22 cellular contexts compared by ENCODE assay signal in the genomic region with DNA sequence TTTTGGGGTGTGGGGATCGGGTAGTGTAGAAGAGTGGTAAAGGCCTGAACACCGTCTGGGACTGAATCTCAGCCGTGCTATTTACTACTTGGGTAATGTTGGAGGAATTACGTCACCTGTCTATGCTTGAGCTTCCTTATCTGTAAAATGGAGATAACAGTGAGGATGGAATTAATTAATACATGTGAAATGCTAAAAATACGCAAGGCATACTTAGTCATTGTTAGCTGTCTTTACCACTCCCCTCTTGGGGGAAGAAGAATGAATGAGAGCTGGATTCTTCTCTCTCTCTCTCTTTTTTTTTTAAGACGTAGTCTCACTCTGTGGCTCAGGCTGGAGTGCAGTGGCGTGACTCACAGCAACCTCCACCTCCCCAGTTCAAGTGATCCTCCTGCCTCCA. TPM values are rescaled to one million over a fixed set of nuclear protein-coding genes. Genes with fewer than 3 reads are reported as not detected.
DNase-seq lines count a peak whose midpoint lies in the region; ATAC-seq, FAIRE-seq and TF ChIP-seq lines count a peak whose summit lies in the region.
"Had no signal": no experiment of that assay in that cellular context is flagged by ENCODE, and none has a peak within 500 bp of the region (broad histone marks: within the 10 kb centered on the region; RNA-seq: fewer than 3 reads in every experiment).

No MANE protein-coding gene starts in this region.

- TF ChIP-seq EP300 in K562 (IDR thresholded peaks at IDR 0.05; ENCODE audit: low read length) = no peak

- DNase-seq in mammary epithelial cell = peak; percentile 88
- DNase-seq in MCF 10A (ENCODE audit: unreplicated experiment) = no peak
- DNase-seq in K562 (ENCODE audit: extremely low read depth in 1 of 4, low spot score in 3 of 4) = no peak
- DNase-seq in keratinocyte (ENCODE audit: low read depth, low spot score) = peak; percentile 85
- DNase-seq in activated CD4-positive, alpha-beta T cell treated with anti-CD3 and anti-CD28 coated beads, Interleukin-2, amount 50 U/mL, for 1 hour = no peak
- DNase-seq in GM19239 (ENCODE audit: insufficient read length, low spot score) = no peak
- DNase-seq: activated CD4-positive, alpha-beta T cell treated with anti-CD3 and anti-CD28 coated beads for 36 hours; activated CD8-positive, alpha-beta memory T cell treated with anti-CD3 and anti-CD28 coated beads, Interleukin-2, amount 50 U/mL, for 48 hours; activated naive CD4-positive, alpha-beta T cell; CD8-positive, alpha-beta T cell; NCI-H1092 treated with DMSO at 0.1 percent for 48 hours; SIG-M5; stimulated activated CD4-positive, alpha-beta T cell treated with anti-CD3 and anti-CD28 coated beads, Interleukin-1b, Interleukin-23, amount 100 ng/mL, for 48 hours had no signal

- BruUV-seq in mammary epithelial cell (replicated peaks; lab: Mats Ljungman, UMichigan) (no TSS peak), MCF 10A (replicated peaks; lab: Mats Ljungman, UMichigan) (no TSS peak), K562 (replicated peaks; lab: Mats Ljungman, UMichigan) (no TSS peak)

- peaks cover 28% of the 10 kb centered on the region for H3K36me3 Mint-ChIP-seq in MCF 10A (ENCODE audit: insufficient read depth, unreplicated experiment)
- H3K36me3 Mint-ChIP-seq: brain; CD8-positive, alpha-beta T cell; IgD-negative memory B cell had no signal

- CTCF ChIA-PET in mammary epithelial cell (lab: Charles Lee; ENCODE audit: low non-redundant PET) (no interaction called here), MCF 10A (lab: Yijun Ruan, JAX) (interaction anchor here (0.6 to 1.5 kb wide), 6 partner anchors 22 to 211 kb away, joined by 3 to 9 read pairs (median 4); no protein-coding TSS in a partner anchor), K562 (lab: Yijun Ruan, JAX; ENCODE audit: low intra/inter-chr PET ratio) (interaction anchor here (0.7 to 4.7 kb wide), 2 partner anchors 9 to 97 kb away, joined by 4 to 60 read pairs; no protein-coding TSS in a partner anchor)

- H3K27me3 Mint-ChIP-seq in MCF 10A (ENCODE audit: insufficient read depth, unreplicated experiment) = no peaks in the 10 kb centered on the region
- H3K27me3 Mint-ChIP-seq: activated CD4-positive, alpha-beta T cell treated with anti-CD3 and anti-CD28 coated beads for 36 hours; brain; IgD-negative memory B cell had no signal

- dilution Hi-C loops in mammary epithelial cell (cut with HindIII; ENCODE audit: low sequenced_read_pairs) (no loop called here), keratinocyte (cut with MboI; ENCODE audit: extremely low pct_ligation_motif_present, low sequenced_read_pairs) (no loop called here)

- H3K9ac ChIP-seq in mammary epithelial cell (ENCODE audit: insufficient read depth, low read length) (no peak overlapping the region), K562 (ENCODE audit: insufficient read depth in 1 of 2, low read depth in 2 of 2, low read length in 2 of 2) (no peak overlapping the region), keratinocyte (ENCODE audit: control insufficient read depth, extremely low read depth, insufficient read depth, low read length) (peak overlapping the region; percentile 64)

- no peak for TF ChIP-seq POLR2A in K562 (conservative IDR thresholded peaks at IDR 0.05)

- no peak overlapping the region for H3K27ac Mint-ChIP-seq in MCF 10A (ENCODE audit: low read depth, unreplicated experiment)
- H3K27ac Mint-ChIP-seq: CD8-positive, alpha-beta T cell; GM23338 had no signal

- no peak overlapping the region for H3K4me2 ChIP-seq in mammary epithelial cell (ENCODE audit: insufficient read depth, low read depth, low read length)
- H3K4me2 ChIP-seq in K562 (ENCODE audit: insufficient read depth, low read length) = no peak overlapping the region
- peak overlapping the region; percentile 45 for H3K4me2 ChIP-seq in keratinocyte (ENCODE audit: control insufficient read depth, extremely low read depth, insufficient read depth, low read depth, low read length)
- H3K4me2 ChIP-seq: GM23338 had no signal

- H3K4me3 ChIP-seq in mammary epithelial cell (replicated peaks in 1 of 3; ENCODE audit: insufficient read depth in 1 of 3, low read depth in 2 of 3, low read length in 3 of 3) (no peak overlapping the region), K562 (no peak overlapping the region), keratinocyte (ENCODE audit: control insufficient read depth in 2 of 3, extremely low read depth in 1 of 3, insufficient read depth in 2 of 3, low read depth in 1 of 3, low read length in 3 of 3) (no peak overlapping the region)
- H3K4me3 ChIP-seq: gastroesophageal sphincter, GM23338, suprapubic skin had no signal

- WGBS in mammary epithelial cell (ENCODE audit: low coverage, missing lambda C conversion rate) = 69% methylated on average over 7 of the region's 7 CpGs
- 16% methylated on average over 7 of the region's 7 CpGs for WGBS in K562 (ENCODE audit: insufficient coverage, low coverage, missing lambda C conversion rate)

- POLR2A ChIA-PET in MCF 10A (lab: Yijun Ruan, JAX) (interaction anchor here (0.7 to 1.1 kb wide), 2 partner anchors 35 to 212 kb away, joined by 3 to 6 read pairs; no protein-coding TSS in a partner anchor), K562 (lab: Yijun Ruan, JAX) (interaction anchor here (1.0 kb wide), 1 partner anchor 9 kb away, joined by 3 read pairs; no protein-coding TSS in a partner anchor)

- FAIRE-seq in K562 (lab: Jason Lieb, UNC) = no peak
- peak; percentile 62 for FAIRE-seq in keratinocyte (lab: Jason Lieb, UNC)
- no peak for FAIRE-seq in GM19239 (lab: Jason Lieb, UNC)

- H3K4me1 ChIP-seq in mammary epithelial cell (ENCODE audit: insufficient read depth, low read length) (peaks cover 39% of the 10 kb centered on the region), K562 (replicated peaks in 1 of 2; ENCODE audit: control insufficient read depth in 2 of 2, insufficient read depth in 2 of 2, low read length in 2 of 2) (no peaks in the 10 kb centered on the region; a peak in 1 of 5 replicates), keratinocyte (ENCODE audit: control insufficient read depth, extremely low read depth, insufficient read depth, low read length) (peaks cover 50% of the 10 kb centered on the region)

- H4K20me1 ChIP-seq in mammary epithelial cell (ENCODE audit: insufficient read depth, low read length) (no peaks in the 10 kb centered on the region), K562 (replicated peaks; ENCODE audit: control insufficient read depth, insufficient read depth, low read length) (peaks cover 3% of the 10 kb centered on the region; the same call in 1 of the 2 replicates), keratinocyte (ENCODE audit: control insufficient read depth, extremely low read depth, insufficient read depth, low read length) (peaks cover 2% of the 10 kb centered on the region)

- H3K9me3 ChIP-seq in mammary epithelial cell (replicated peaks; ENCODE audit: insufficient read depth, low read length) (no peaks in the 10 kb centered on the region), K562 (replicated peaks; ENCODE audit: control insufficient read depth, insufficient read depth, low read depth, low read length) (no peaks in the 10 kb centered on the region), keratinocyte (ENCODE audit: control insufficient read depth, low read depth, low read length) (no peaks in the 10 kb centered on the region)
- H3K9me3 ChIP-seq: gastroesophageal sphincter, suprapubic skin had no signal

- H3K9me3 Mint-ChIP-seq in MCF 10A (ENCODE audit: unreplicated experiment) = no peaks in the 10 kb centered on the region
- H3K9me3 Mint-ChIP-seq: CD8-positive, alpha-beta T cell; GM23338; IgD-negative memory B cell; nephron had no signal

- no peak for TF ChIP-seq CTCF in mammary epithelial cell (conservative IDR thresholded peaks at IDR 0.05 in 1 of 2, IDR thresholded peaks at IDR 0.05 in 1 of 2; ENCODE audit: extremely low read depth in 1 of 2, insufficient read depth in 1 of 2, low read depth in 1 of 2, low read length in 2 of 2)
- no peak for TF ChIP-seq CTCF in MCF 10A (IDR thresholded peaks at IDR 0.05; ENCODE audit: unreplicated experiment)
- TF ChIP-seq CTCF in K562 (IDR thresholded peaks at IDR 0.05 in 2 of 3, conservative IDR thresholded peaks at IDR 0.05 in 1 of 3; ENCODE audit: insufficient read depth in 2 of 3, low read depth in 1 of 3, low read length in 3 of 3) = no peak
- no peak for TF ChIP-seq CTCF in keratinocyte (optimal IDR thresholded peaks at IDR 0.05 in 1 of 3, IDR thresholded peaks at IDR 0.05 in 1 of 3, conservative IDR thresholded peaks at IDR 0.05 in 1 of 3; ENCODE audit: extremely low read depth in 1 of 3, insufficient read depth in 2 of 3, low read length in 3 of 3)

- ATAC-seq in K562 (no peak), HG03342 (IDR thresholded peaks at IDR 0.05; ENCODE audit: unreplicated experiment) (no peak), HG03095 (IDR thresholded peaks at IDR 0.05; ENCODE audit: unreplicated experiment) (no peak)
- ATAC-seq: activated CD4-positive, alpha-beta T cell treated with anti-CD3 and anti-CD28 coated beads for 36 hours; CD8-positive, alpha-beta T cell; gastroesophageal sphincter; GM23338 had no signal

- peaks cover 21% of the 10 kb centered on the region for H3K4me1 Mint-ChIP-seq in MCF 10A (ENCODE audit: insufficient read depth, unreplicated experiment)
- H3K4me1 Mint-ChIP-seq: IgD-negative memory B cell had no signal

- intact Hi-C loops in mammary epithelial cell (cut with micrococcal nuclease) = no loop called here
- intact Hi-C loops in MCF 10A (cut with micrococcal nuclease) = loop anchor here (5.0 kb wide), 1 partner anchor 60 kb away; no protein-coding TSS in a partner anchor
- intact Hi-C loops in K562 (cut with micrococcal nuclease) = loop anchor here (10.0 kb wide), 1 partner anchor 207 kb away; no protein-coding TSS in a partner anchor

- H3K27ac ChIP-seq in mammary epithelial cell (ENCODE audit: insufficient read depth, low read depth, low read length) (peak overlapping the region; percentile 43), K562 (ENCODE audit: extremely low read depth, low read depth, low read length) (no peak overlapping the region), keratinocyte (ENCODE audit: control insufficient read depth, insufficient read depth, low read length) (peak overlapping the region; percentile 85)
- H3K27ac ChIP-seq: 22Rv1, gastroesophageal sphincter, suprapubic skin had no signal

- no peak overlapping the region for H3K4me3 Mint-ChIP-seq in MCF 10A (ENCODE audit: unreplicated experiment)
- H3K4me3 Mint-ChIP-seq: activated CD4-positive, alpha-beta T cell treated with anti-CD3 and anti-CD28 coated beads for 36 hours; brain; CD8-positive, alpha-beta T cell; GM23338; IgD-negative memory B cell had no signal

- peaks cover 73% of the 10 kb centered on the region for H3K79me2 ChIP-seq in mammary epithelial cell (ENCODE audit: insufficient read depth, low read length)
- no peaks in the 10 kb centered on the region for H3K79me2 ChIP-seq in K562 (ENCODE audit: control insufficient read depth, insufficient read depth, low read length)
- peaks cover 51% of the 10 kb centered on the region for H3K79me2 ChIP-seq in keratinocyte (ENCODE audit: control insufficient read depth, insufficient read depth, low read length)

- TF ChIP-seq RAD21 in K562 (CRISPR knock-in tag; conservative IDR thresholded peaks at IDR 0.05 in 1 of 2, IDR thresholded peaks at IDR 0.05 in 1 of 2) = no peak

- H3K36me3 ChIP-seq in mammary epithelial cell (ENCODE audit: insufficient read depth, low read length) (peaks cover 11% of the 10 kb centered on the region), K562 (ENCODE audit: control insufficient read depth, insufficient read depth, low read length) (no peaks in the 10 kb centered on the region), keratinocyte (ENCODE audit: control insufficient read depth in 2 of 2, extremely low read depth in 1 of 2, insufficient read depth in 2 of 2, low read length in 2 of 2) (peaks cover 15 to 35% of the 10 kb centered on the region in 2 experiments)
- H3K36me3 ChIP-seq: gastroesophageal sphincter had no signal

- H3K9me1 ChIP-seq in K562 (ENCODE audit: control insufficient read depth, insufficient read depth, low read length) (no peaks in the 10 kb centered on the region), keratinocyte (ENCODE audit: control insufficient read depth, extremely low read depth, insufficient read depth, low read length) (no peaks in the 10 kb centered on the region)

- in situ Hi-C loops in mammary epithelial cell (cut with MboI; ENCODE audit: low sequenced_read_pairs in 2 of 2) (loop anchor here (5.0 to 25.0 kb wide), 4 partner anchors 95 to 277 kb away; no protein-coding TSS in a partner anchor), K562 (cut with MboI) (loop anchor here (5.0 kb wide), 1 partner anchor 95 kb away; no protein-coding TSS in a partner anchor)

- H2AFZ ChIP-seq in mammary epithelial cell (ENCODE audit: low read depth, low read length) = no peak overlapping the region
- no peak overlapping the region for H2AFZ ChIP-seq in K562 (ENCODE audit: low read depth, low read length)
- H2AFZ ChIP-seq in keratinocyte (ENCODE audit: control insufficient read depth, low read length) = no peak overlapping the region
- H2AFZ ChIP-seq: GM23338 had no signal

- H3K27me3 ChIP-seq in mammary epithelial cell (ENCODE audit: insufficient read depth, low read length) (no peaks in the 10 kb centered on the region), K562 (ENCODE audit: control insufficient read depth in 2 of 2, insufficient read depth in 2 of 2, low read length in 2 of 2) (peaks cover 2 to 18% of the 10 kb centered on the region in 2 experiments; a peak in 2 of 5 replicates), keratinocyte (ENCODE audit: control insufficient read depth, extremely low read depth, insufficient read depth, low read length) (no peaks in the 10 kb centered on the region)
- H3K27me3 ChIP-seq: gastroesophageal sphincter, suprapubic skin had no signal

RNA-seq across cellular contexts. Expression of a gene that starts 41.1 kb away (rescaled TPM):
- 10 to 100 TPM; 18.2 to 24.5 TPM for total RNA-seq in mammary epithelial cell
- polyA plus RNA-seq in mammary epithelial cell = 7.6 TPM
- 119 TPM for polyA minus RNA-seq in mammary epithelial cell
- 14.6 and 21.8 TPM in 2 replicates for total RNA-seq in MCF 10A (2022)
- total RNA-seq in K562 (2011; cell fraction: chromatin; rRNA removed; ENCODE audit: low replicate concordance) = 95.0 and 97.4 TPM in 2 replicates
- 43.9 and 44.3 TPM in 2 replicates for total RNA-seq in K562 (2011; cell fraction: nucleolus; rRNA removed)
- total RNA-seq in K562 (2011; cell fraction: nucleoplasm; rRNA removed) = 43.9 and 48.8 TPM in 2 replicates
- 10.9 and 12.2 TPM in 2 replicates for total RNA-seq in K562 (2014; rRNA removed)
- 10.6 and 13.2 TPM in 2 replicates for total RNA-seq in K562 (2014; rRNA removed; fragmentation: Illumina TruSeq; extraction: Trizol)
- 9.7 and 10.4 TPM in 2 replicates for total RNA-seq in K562 (2015; rRNA removed; fragmentation: Illumina TruSeq; extraction: Trizol)
- 15.2 and 15.7 TPM in 2 replicates for total RNA-seq in K562 (2021)
- polyA plus RNA-seq in K562 (2011; rRNA removed) = 9.4 and 9.6 TPM in 2 replicates
- polyA plus RNA-seq in K562 (2011; cell fraction: cytosol; rRNA removed) = 7.2 and 7.5 TPM in 2 replicates
- 9.5 and 12.7 TPM in 2 replicates for polyA plus RNA-seq in K562 (2011; cell fraction: nucleus; rRNA removed)
- polyA plus RNA-seq in K562 (2012) = 5.7 and 6.1 TPM in 2 replicates
- polyA plus RNA-seq in K562 (2014; fragmentation: Illumina TruSeq; extraction: Trizol) = 7.1 TPM in 2 replicates
- 1 to 10 TPM; 1.6 to 1.7 TPM for polyA plus RNA-seq in K562 (2014; fragmentation: Nextera tagmentation; extraction: Ambion mirVana)
- polyA plus RNA-seq in K562 (2014; rRNA removed) = 3.9 and 5.5 TPM in 2 replicates
- 37.9 and 48.8 TPM in 2 replicates for polyA minus RNA-seq in K562 (2011; rRNA and poly(A)+ RNA removed)
- 16.8 and 28.3 TPM in 2 replicates for polyA minus RNA-seq in K562 (2011; cell fraction: cytosol; rRNA and poly(A)+ RNA removed)
- 21.0 and 31.0 TPM in 2 replicates for polyA minus RNA-seq in K562 (2011; cell fraction: nucleus; rRNA and poly(A)+ RNA removed)
- polyA plus RNA-seq in keratinocyte = 9.4 to 13.1 TPM (median 13.0 TPM) in 3 replicates
- 6.4 TPM for polyA plus RNA-seq in keratinocyte (2011; ENCODE audit: low read depth)
- polyA plus RNA-seq in keratinocyte (2011; cell fraction: cytosol; rRNA removed) = 6.5 and 9.4 TPM in 2 replicates
- 13.4 and 14.3 TPM in 2 replicates for polyA plus RNA-seq in keratinocyte (2011; cell fraction: nucleus; rRNA removed)
- 5.4 and 11.6 TPM in 2 replicates for polyA plus RNA-seq in keratinocyte (2012; ENCODE audit: low replicate concordance)
- polyA minus RNA-seq in keratinocyte = 51.2 to 113 TPM (median 56.7 TPM) in 3 replicates
- polyA minus RNA-seq in keratinocyte (2011; cell fraction: cytosol; rRNA and poly(A)+ RNA removed) = 9.4 TPM
- 31.1 and 79.9 TPM in 2 replicates for polyA minus RNA-seq in keratinocyte (2011; cell fraction: nucleus; rRNA and poly(A)+ RNA removed)

Comparison
In these comparisons a context has a peak if more than half of its experiments do, and no peak if none do; other contexts are left out.
1. DNase-seq: peak in mammary epithelial cell (single experiment) and keratinocyte (single experiment); none in MCF 10A (single experiment), K562 (0 of 4), activated CD4-positive, alpha-beta T cell treated with anti-CD3 and anti-CD28 coated beads, Interleukin-2, amount 50 U/mL, for 1 hour (single experiment) and GM19239 (single experiment).